11 cellular contexts compared by ENCODE assay signal in genomic region chr7:106959753-106960152, GRCh38.
DNase-seq lines count a peak whose midpoint lies in the region; ATAC-seq, FAIRE-seq and TF ChIP-seq lines count a peak whose summit lies in the region.
"Had no signal": no experiment of that assay in that cellular context is flagged by ENCODE, and none has a peak within 500 bp of the region (broad histone marks: within the 10 kb centered on the region; RNA-seq: fewer than 3 reads in every experiment).

No MANE protein-coding gene starts in this region.

- TF ChIP-seq POLR2A in A549 (IDR thresholded peaks at IDR 0.05; ENCODE audit: low read length) (no peak), suprapubic skin (IDR thresholded peaks at IDR 0.05) (no peak), tibial nerve (IDR thresholded peaks at IDR 0.05) (no peak)

- H3K9me3 ChIP-seq in A549 (no peaks in the 10 kb centered on the region), suprapubic skin (no peaks in the 10 kb centered on the region), tibial nerve (no peaks in the 10 kb centered on the region)

- TF ChIP-seq EP300 in A549 (IDR thresholded peaks at IDR 0.05) (no peak), suprapubic skin (IDR thresholded peaks at IDR 0.05) (no peak), tibial nerve (IDR thresholded peaks at IDR 0.05) (no peak)

- TF ChIP-seq CTCF in A549 (IDR thresholded peaks at IDR 0.05) (no peak), GM06990 (IDR thresholded peaks at IDR 0.05; ENCODE audit: insufficient read depth, low read length, poor library complexity, severe bottlenecking) (peak; percentile 42), epithelial cell of proximal tubule (conservative IDR thresholded peaks at IDR 0.05; ENCODE audit: low read depth, low read length) (peak; percentile 26), suprapubic skin (IDR thresholded peaks at IDR 0.05) (no peak), tibial nerve (IDR thresholded peaks at IDR 0.05) (no peak)

- H3K36me3 ChIP-seq in GM06990 (ENCODE audit: control insufficient read depth, insufficient read depth, low read length), result no peaks in the 10 kb centered on the region
- H3K36me3 ChIP-seq in suprapubic skin, result no peaks in the 10 kb centered on the region
- H3K36me3 ChIP-seq in tibial nerve, result no peaks in the 10 kb centered on the region

- no peak for TF ChIP-seq RAD21 in A549 (conservative IDR thresholded peaks at IDR 0.05 in 1 of 2, IDR thresholded peaks at IDR 0.05 in 1 of 2)

- DNase-seq in A549 (ENCODE audit: low read depth in 1 of 2, low spot score in 1 of 2) (peak in 1 of 2 experiments; percentile 10), GM06990 (ENCODE audit: extremely low read depth, insufficient read length) (no peak), NCI-H460 (ENCODE audit: extremely low read depth, low read depth) (peak; percentile 11), epithelial cell of proximal tubule (ENCODE audit: low read depth) (no peak), suprapubic skin (ENCODE audit: low spot score in 2 of 2) (no peak), tibial nerve (ENCODE audit: low spot score in 2 of 2) (no peak), NCI-H2196 (lab: John Stamatoyannopoulos, UW; ENCODE audit: unreplicated experiment) (no peak), LoVo (ENCODE audit: low spot score) (no peak)
- DNase-seq: mammary epithelial cell, NCI-H187 had no signal

- FAIRE-seq in A549 (lab: Jason Lieb, UNC), result no peak

- H3K4me2 ChIP-seq in A549, result no peak overlapping the region

- peaks cover 3% of the 10 kb centered on the region; the same call in 1 of the 2 replicates for H3K27me3 ChIP-seq in GM06990 (replicated peaks; ENCODE audit: control insufficient read depth, insufficient read depth, low read length)
- H3K27me3 ChIP-seq in suprapubic skin, result no peaks in the 10 kb centered on the region
- no peaks in the 10 kb centered on the region for H3K27me3 ChIP-seq in tibial nerve

- H3K4me3 ChIP-seq in A549 (no peak overlapping the region), GM06990 (replicated peaks; ENCODE audit: low read depth, low read length) (no peak overlapping the region), epithelial cell of proximal tubule (ENCODE audit: low read depth, low read length) (no peak overlapping the region), suprapubic skin (no peak overlapping the region), tibial nerve (no peak overlapping the region)
- H3K4me3 ChIP-seq: skin epidermis had no signal

- CTCF ChIA-PET in A549 (lab: Yijun Ruan, JAX), result interaction anchor here (1.1 to 2.4 kb wide), 2 partner anchors 10 to 12 kb away, joined by 3 to 8 read pairs; no protein-coding TSS in a partner anchor

- H3K4me1 ChIP-seq in A549 (no peaks in the 10 kb centered on the region), suprapubic skin (no peaks in the 10 kb centered on the region), tibial nerve (no peaks in the 10 kb centered on the region)

- POLR2A ChIA-PET in A549 (lab: Yijun Ruan, JAX), result no interaction called here

- H3K27ac ChIP-seq in A549 (no peak overlapping the region), suprapubic skin (no peak overlapping the region), tibial nerve (no peak overlapping the region)
- H3K27ac ChIP-seq: skin epidermis had no signal

- 0% methylated on average over 2 of the region's 2 CpGs for WGBS in A549 (ENCODE audit: missing lambda C conversion rate)
- 41% methylated on average over 2 of the region's 2 CpGs for WGBS in suprapubic skin
- 40 to 43% methylated on average over 2 of the region's 2 CpGs for WGBS in tibial nerve, 2 donors

- peak; percentile 92 to 96 for ATAC-seq in A549

TF ChIP-seq in A549, 52 proteins besides CTCF, POLR2A, EP300 and RAD21:
- no peak for TF ChIP-seq MYC (IDR thresholded peaks at IDR 0.05; ENCODE audit: borderline replicate concordance, low read length)
- no peak for TF ChIP-seq CHD4 (IDR thresholded peaks at IDR 0.05; ENCODE audit: borderline replicate concordance)
- TF ChIP-seq CHD2 (IDR thresholded peaks at IDR 0.05; ENCODE audit: low read length, partially characterized antibody), result no peak
- TF ChIP-seq PBX3 (IDR thresholded peaks at IDR 0.05), result no peak
- no peak for TF ChIP-seq TP53 (CRISPR knock-in tag; IDR thresholded peaks at IDR 0.05)
- TF ChIP-seq MAZ (IDR thresholded peaks at IDR 0.05; ENCODE audit: borderline replicate concordance, low read depth, low read length), result no peak
- no peak for TF ChIP-seq HOXB5 (CRISPR knock-in tag; IDR thresholded peaks at IDR 0.05)

Comparison
In these comparisons a context has a peak if more than half of its experiments do, and no peak if none do; other contexts are left out.
1. CTCF ChIP-seq: peak in GM06990 (single experiment) and epithelial cell of proximal tubule (single experiment); none in A549 (single experiment), suprapubic skin (0 of 2) and tibial nerve (0 of 5).